In the genomic region with DNA sequence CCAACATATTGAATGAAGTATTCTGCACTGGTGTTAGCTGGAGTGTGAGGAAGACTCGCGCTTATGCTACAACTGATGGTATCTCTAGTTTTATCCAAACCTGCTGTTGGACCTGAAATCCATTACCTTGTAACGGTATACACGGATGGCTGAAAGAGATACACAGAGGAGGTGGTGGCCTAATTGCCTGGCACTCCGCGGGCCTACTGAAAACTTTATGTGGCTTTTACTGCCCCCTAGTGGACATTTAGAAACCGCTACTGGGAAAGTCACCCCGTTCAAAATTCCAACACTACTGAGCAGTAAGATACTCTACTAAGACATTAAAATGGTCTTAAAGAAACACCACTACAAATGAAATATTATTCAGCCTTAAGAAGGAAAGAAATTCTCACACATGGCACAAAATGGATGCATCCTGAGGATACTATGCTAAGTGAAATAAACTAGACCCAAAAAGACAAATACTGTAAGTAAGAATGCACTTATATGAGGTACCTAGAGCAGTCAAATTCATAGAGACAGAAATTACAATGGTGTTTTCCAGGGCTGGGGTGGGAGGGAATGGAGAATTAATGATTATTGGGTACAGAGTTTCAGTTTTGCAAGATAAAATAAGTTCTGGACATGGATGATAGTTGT, we compare ENCODE assay signal across 8 cellular contexts.
DNase-seq lines count a peak whose midpoint lies in the region; ATAC-seq and TF ChIP-seq lines count a peak whose summit lies in the region.

No MANE protein-coding gene starts in this region.

- H3K27ac Mint-ChIP-seq in HFFc6, result no peak overlapping the region
- H3K27ac Mint-ChIP-seq in natural killer cell, result no peak overlapping the region

- H3K36me3 ChIP-seq in esophagus muscularis mucosa (peaks cover 0 to 14% (median 9%) of the 10 kb centered on the region in 4 donors), thyroid gland (no peaks in the 10 kb centered on the region)

- no peak overlapping the region for H3K27ac ChIP-seq in esophagus muscularis mucosa (replicated peaks in 1 of 4)
- no peak overlapping the region for H3K27ac ChIP-seq in thyroid gland

- WGBS in esophagus muscularis mucosa, result 16% methylated on average over 8 of the region's 8 CpGs
- WGBS in thyroid gland, 2 donors, result 7 to 11% methylated on average over 8 of the region's 8 CpGs

- ATAC-seq in natural killer cell (peak; percentile 54 to 77 (median 61)), HG02588 (IDR thresholded peaks at IDR 0.05; ENCODE audit: unreplicated experiment) (no peak)

- no peaks in the 10 kb centered on the region for H3K9me3 ChIP-seq in esophagus muscularis mucosa
- no peaks in the 10 kb centered on the region for H3K9me3 ChIP-seq in thyroid gland

- peak; percentile 58 for DNase-seq in DMS114 treated with DMSO at 0.1 percent for 48 hours (lab: John Stamatoyannopoulos, UW; ENCODE audit: unreplicated experiment)
- peak; percentile 66 for DNase-seq in HFFc6
- DNase-seq in NCI-H510A (lab: John Stamatoyannopoulos, UW), result peak; percentile 61
- DNase-seq in activated CD8-positive, alpha-beta memory T cell treated with anti-CD3 and anti-CD28 coated beads for 4 hours (ENCODE audit: low read depth in 2 of 2), result peak; percentile 7 to 9
- DNase-seq in esophagus muscularis mucosa (ENCODE audit: extremely low spot score), result peak; percentile 92
- peak; percentile 20 for DNase-seq in natural killer cell
- DNase-seq in thyroid gland, result peak; percentile 65 to 73

- H3K4me1 ChIP-seq in esophagus muscularis mucosa, result peaks cover 4 to 14% (median 9%) of the 10 kb centered on the region in 4 donors
- H3K4me1 ChIP-seq in thyroid gland, result peaks cover 7 to 12% of the 10 kb centered on the region in 2 donors

- TF ChIP-seq EP300 in esophagus muscularis mucosa (IDR thresholded peaks at IDR 0.05), result no peak

- no peaks in the 10 kb centered on the region for H3K27me3 ChIP-seq in esophagus muscularis mucosa
- no peaks in the 10 kb centered on the region for H3K27me3 ChIP-seq in thyroid gland

- peaks cover 3% of the 10 kb centered on the region; the same call in 1 of the 2 replicates for H3K27me3 Mint-ChIP-seq in HFFc6 (ENCODE audit: insufficient read depth)
- H3K27me3 Mint-ChIP-seq in natural killer cell (ENCODE audit: low read depth in 2 of 2), result no peaks in the 10 kb centered on the region

- H3K36me3 Mint-ChIP-seq in HFFc6 (ENCODE audit: low read depth) (0 out of 2 replicates have a peak, but pooled peaks cover 5% of the 10 kb centered on the region), natural killer cell (no peaks in the 10 kb centered on the region)

- H3K9me3 Mint-ChIP-seq in HFFc6, result no peaks in the 10 kb centered on the region
- no peaks in the 10 kb centered on the region for H3K9me3 Mint-ChIP-seq in natural killer cell

- peak; percentile 95 for TF ChIP-seq CTCF in HFFc6 (IDR thresholded peaks at IDR 0.05)
- TF ChIP-seq CTCF in esophagus muscularis mucosa (IDR thresholded peaks at IDR 0.05), result peak; percentile 82 to 86 (median 83)
- peak; percentile 87 for TF ChIP-seq CTCF in natural killer cell (IDR thresholded peaks at IDR 0.05)
- peak; percentile 56 to 83 (median 71) for TF ChIP-seq CTCF in thyroid gland (IDR thresholded peaks at IDR 0.05)

- intact Hi-C loops in esophagus muscularis mucosa (cut with DNase I) (loop anchor here (2.0 to 5.0 kb wide), 3 partner anchors 306 to 448 kb away; no protein-coding TSS in a partner anchor), natural killer cell (cut with micrococcal nuclease) (loop anchor here (1.0 kb wide), 3 partner anchors 305 to 446 kb away; no protein-coding TSS in a partner anchor), thyroid gland (cut with DNase I) (loop anchor here (2.0 to 10.0 kb wide), 3 partner anchors 304 to 440 kb away; no protein-coding TSS in a partner anchor)

- H3K4me3 ChIP-seq in esophagus muscularis mucosa (no peak overlapping the region), thyroid gland (replicated peaks in 1 of 3) (no peak overlapping the region)

- TF ChIP-seq POLR2A in esophagus muscularis mucosa (IDR thresholded peaks at IDR 0.05; ENCODE audit: low read depth), result no peak
- no peak for TF ChIP-seq POLR2A in thyroid gland (IDR thresholded peaks at IDR 0.05)

- H3K4me3 Mint-ChIP-seq in HFFc6, result no peak overlapping the region
- H3K4me3 Mint-ChIP-seq in natural killer cell, result no peak overlapping the region

- H3K4me1 Mint-ChIP-seq in HFFc6 (ENCODE audit: low read depth), result peaks cover 7% of the 10 kb centered on the region; the same call in 1 of the 2 replicates
- no peaks in the 10 kb centered on the region for H3K4me1 Mint-ChIP-seq in natural killer cell

Comparison
In these comparisons a context has a peak if more than half of its experiments do, and no peak if none do; other contexts are left out.
1. DNase-seq: peak in every context shown above with its lines; median percentile 92 in esophagus muscularis mucosa; 69 in thyroid gland; 66 in HFFc6; 61 in NCI-H510A; 58 in DMS114 treated with DMSO at 0.1 percent for 48 hours; 20 in natural killer cell; 8 in activated CD8-positive, alpha-beta memory T cell treated with anti-CD3 and anti-CD28 coated beads for 4 hours.